Comparison of ENCODE assay signal across 8 cellular contexts in the genomic region with DNA sequence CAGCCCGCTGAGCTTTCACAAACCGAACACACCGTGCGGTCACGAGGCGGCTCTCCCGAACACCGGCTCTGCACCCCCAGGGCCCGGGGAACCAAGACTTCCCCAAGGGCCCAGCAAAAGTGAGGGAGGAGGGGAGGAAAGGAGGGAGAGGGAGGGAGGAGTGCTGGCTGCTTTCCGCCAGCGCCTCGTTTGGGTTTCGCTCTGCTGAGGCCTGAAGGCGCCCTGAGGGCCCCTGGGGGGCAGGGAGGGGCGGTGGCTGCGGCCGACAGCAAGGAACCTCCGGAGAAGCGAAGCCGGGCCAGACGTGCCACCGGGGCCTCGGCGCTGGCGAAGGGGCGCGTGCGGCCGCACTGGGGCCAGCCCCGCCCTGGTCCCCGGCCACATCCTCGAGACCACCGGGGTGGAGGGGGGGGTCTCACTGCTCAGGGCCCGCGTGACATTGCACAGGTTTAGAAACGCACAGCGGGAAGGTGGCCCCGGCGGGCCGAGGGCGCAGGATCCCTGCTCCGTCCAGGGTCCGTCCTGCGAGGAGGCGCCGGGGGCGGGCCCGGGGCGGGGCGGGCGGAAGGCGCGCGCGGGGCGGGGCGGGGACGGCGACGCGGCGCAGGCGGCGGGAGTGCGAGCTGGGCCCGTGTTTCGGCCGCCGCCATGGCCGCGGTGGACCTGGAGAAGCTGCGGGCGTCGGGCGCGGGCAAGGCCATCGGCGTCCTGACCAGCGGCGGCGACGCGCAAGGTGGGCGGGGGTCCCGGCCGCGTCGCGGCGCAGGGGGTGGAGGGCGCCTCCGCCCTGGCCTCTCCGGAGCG. TPM values are rescaled to one million over a fixed set of nuclear protein-coding genes. Genes with fewer than 3 reads are reported as not detected.
DNase-seq lines count a peak whose midpoint lies in the region; ATAC-seq and TF ChIP-seq lines count a peak whose summit lies in the region.

A gene (plus strand): TSS at position 596 of the 804 bp plus-strand sequence. CDS start 53 bp downstream, at position 649.

- TF ChIP-seq POLR2A in uterus (IDR thresholded peaks at IDR 0.05) = peak in 1 of 2 donors; percentile 34

- H3K27ac ChIP-seq in HUES64 (ENCODE audit: low read depth, low read length) (peak within 1 kb of the TSS; percentile 28; the same call in 1 of the 2 replicates), heart right ventricle (peak within 1 kb of the TSS; percentile 83 to 98 (median 94)), uterus (peak within 1 kb of the TSS; percentile 89)

- under 1% methylated on average over 94 of the region's 94 CpGs for WGBS in HUES64
- 1% methylated on average over 65 to 93 of the region's 94 CpGs for WGBS in heart right ventricle, 2 donors

- H3K27me3 ChIP-seq in HUES64 (ENCODE audit: insufficient read depth, low read length) (no peaks in the 10 kb centered on the region), heart right ventricle (no peaks in the 10 kb centered on the region), uterus (no peaks in the 10 kb centered on the region)

- intact Hi-C loops in heart right ventricle (cut with DNase I) = loop anchor here in 3 of 10 donors (2.0 to 10.0 kb wide), 3 partner anchors 37 to 285 kb away; a partner anchor contains a TSS
- intact Hi-C loops in posterior cingulate gyrus (cut with DNase I) = loop anchor here (5.0 kb wide), 1 partner anchor 38 kb away; a partner anchor contains a TSS
- intact Hi-C loops in uterus (cut with DNase I; ENCODE audit: low total_unique reads) = no loop called here

- H3K9me3 ChIP-seq in HUES64 (ENCODE audit: insufficient read depth, low read depth, low read length) = no peaks in the 10 kb centered on the region
- H3K9me3 ChIP-seq in heart right ventricle = no peaks in the 10 kb centered on the region
- no peaks in the 10 kb centered on the region for H3K9me3 ChIP-seq in uterus

- DNase-seq in DMS79 treated with DMSO at 0.1 percent for 48 hours (lab: John Stamatoyannopoulos, UW) = peak; percentile 57
- DNase-seq in T-helper 1 cell = peak in 4 of 5 donors; percentile 37 to 75 (median 50)
- DNase-seq in amygdala (lab: John Stamatoyannopoulos, UW) = peak in 36 of 56 donors; percentile 9 to 78 (median 54)
- peak; percentile 68 to 79 for DNase-seq in heart right ventricle
- DNase-seq in posterior cingulate gyrus = peak in 9 of 10 donors; percentile 43 to 94 (median 61)
- peak; percentile 57 to 70 for DNase-seq in uterus

- peak within 1 kb of the TSS; percentile 69 for H3K9ac ChIP-seq in HUES64 (ENCODE audit: low read depth, low read length)

- H3K4me3 ChIP-seq in HUES64 (ENCODE audit: low read length) = peak within 1 kb of the TSS; percentile 66
- H3K4me3 ChIP-seq in heart right ventricle = peak within 1 kb of the TSS; percentile 56 to 92 (median 78)
- H3K4me3 ChIP-seq in uterus = peak within 1 kb of the TSS; percentile 57 to 85

- no peak for TF ChIP-seq CTCF in heart right ventricle (IDR thresholded peaks at IDR 0.05)
- no peak for TF ChIP-seq CTCF in uterus (IDR thresholded peaks at IDR 0.05)

- H3K36me3 ChIP-seq in HUES64 (ENCODE audit: insufficient read depth, low read length) (no peaks in the 10 kb centered on the region), heart right ventricle (no peaks in the 10 kb centered on the region), uterus (no peaks in the 10 kb centered on the region)

- H3K4me1 ChIP-seq in HUES64 (ENCODE audit: insufficient read depth, low read length) (no peaks in the 10 kb centered on the region; the same call in 1 of the 2 replicates), heart right ventricle (peaks cover 42 to 73% (median 63%) of the 10 kb centered on the region in 9 donors), uterus (peaks cover 0 to 14% of the 10 kb centered on the region in 2 donors)

- ATAC-seq in GM21423 (IDR thresholded peaks at IDR 0.05; ENCODE audit: unreplicated experiment) (peak; percentile 46), heart right ventricle (peak; percentile 45 to 80 (median 53))

RNA-seq across cellular contexts. Expression of the gene that starts here (rescaled TPM):
- polyA plus RNA-seq in HUES64 (2013, experiment 1 of 2) = 50.3 TPM
- 61.5 TPM for polyA plus RNA-seq in HUES64 (2013, experiment 2 of 2)
- total RNA-seq in heart right ventricle (10 to 100 TPM; 34.7 to 84.4 (median 43.8) TPM), uterus (100 to 1,000 TPM in 1 of 4 donors, 10 to 100 TPM in 3; 36.5 to 144 (median 75.4) TPM)
- 10 to 100 TPM; 42.6 to 56.9 TPM for polyA plus RNA-seq in heart right ventricle

Comparison
In these comparisons a context has a peak if more than half of its experiments do, and no peak if none do; other contexts are left out.
1. Peak in every context shown above with its lines: DNase-seq, ATAC-seq, H3K4me3 ChIP-seq and H3K27ac ChIP-seq.
2. H3K27ac ChIP-seq: peak in every context shown above with its lines; median percentile 94 in heart right ventricle; 89 in uterus; 28 in HUES64.